Comparison of ENCODE assay signal across 7 cellular contexts in genomic region chr6:4776967-4777925, GRCh38. TPM values are rescaled to one million over a fixed set of nuclear protein-coding genes. Genes with fewer than 3 reads are reported as not detected.
DNase-seq lines count a peak whose midpoint lies in the region; ATAC-seq and TF ChIP-seq lines count a peak whose summit lies in the region.

No MANE protein-coding gene starts in this region.

- DNase-seq in GM10248 (ENCODE audit: extremely low spot score) (peak; percentile 37), HT-29 (ENCODE audit: low spot score) (peak; percentile 64), WTC11 (ENCODE audit: low spot score) (no peak), endodermal cell (peak; percentile 60), ureter (ENCODE audit: low spot score) (peak; percentile 45)
- DNase-seq in naive thymus-derived CD8-positive, alpha-beta T cell = peak in 7 of 10 donors; percentile 4 to 33 (median 26)

- H3K9me3 ChIP-seq in endodermal cell (ENCODE audit: control insufficient read depth, low read length) = peaks cover 12% of the 10 kb centered on the region

- no peak for ATAC-seq in WTC11
- ATAC-seq in naive thymus-derived CD8-positive, alpha-beta T cell = no peak
- ATAC-seq in GM19328 (IDR thresholded peaks at IDR 0.05; ENCODE audit: unreplicated experiment) = no peak

- no peaks in the 10 kb centered on the region for H3K4me1 ChIP-seq in endodermal cell (ENCODE audit: control insufficient read depth, insufficient read depth, low read length)

- H3K27me3 Mint-ChIP-seq in WTC11 (ENCODE audit: low read depth) = peaks cover 45% of the 10 kb centered on the region
- H3K27me3 Mint-ChIP-seq in endodermal cell (ENCODE audit: insufficient read depth) = peaks cover 34% of the 10 kb centered on the region
- H3K27me3 Mint-ChIP-seq in naive thymus-derived CD8-positive, alpha-beta T cell = no peaks in the 10 kb centered on the region

- H3K4me3 ChIP-seq in endodermal cell (ENCODE audit: low read length) = peak overlapping the region; percentile 83

- 4% methylated on average over 18 to 34 of the region's 38 CpGs for WGBS in endodermal cell (ENCODE audit: insufficient coverage in 1 of 2, insufficient read length in 1 of 2), 2 experiments

- peaks cover 12% of the 10 kb centered on the region for H3K36me3 Mint-ChIP-seq in WTC11
- H3K36me3 Mint-ChIP-seq in endodermal cell (ENCODE audit: low read depth) = peaks cover 5% of the 10 kb centered on the region
- H3K36me3 Mint-ChIP-seq in naive thymus-derived CD8-positive, alpha-beta T cell = no peaks in the 10 kb centered on the region

- H3K4me1 Mint-ChIP-seq in WTC11 = peaks cover 49% of the 10 kb centered on the region
- peaks cover 21% of the 10 kb centered on the region for H3K4me1 Mint-ChIP-seq in endodermal cell
- peaks cover 39 to 62% (median 59%) of the 10 kb centered on the region in 4 donors for H3K4me1 Mint-ChIP-seq in naive thymus-derived CD8-positive, alpha-beta T cell

- H3K4me3 Mint-ChIP-seq in WTC11 (peak overlapping the region; percentile 78), endodermal cell (peak overlapping the region; percentile 80)
- H3K4me3 Mint-ChIP-seq in naive thymus-derived CD8-positive, alpha-beta T cell = peak overlapping the region; percentile 70 to 93 (median 86)

- TF ChIP-seq CTCF in GM10248 (IDR thresholded peaks at IDR 0.05; ENCODE audit: control extremely low read depth, extremely low read depth, low read depth, missing control alignments) (no peak), WTC11 (IDR thresholded peaks at IDR 0.05) (no peak), endodermal cell (conservative IDR thresholded peaks at IDR 0.05) (no peak)

- POLR2A ChIA-PET in GM10248 (lab: Yijun Ruan, JAX) = interaction anchor here (0.6 to 1.1 kb wide), 6 partner anchors 10 to 844 kb away, joined by 3 to 4 read pairs (median 4); no protein-coding TSS in a partner anchor
- POLR2A ChIA-PET in WTC11 (lab: Charles Lee) = interaction anchor here (0.9 to 2.0 kb wide), 2 partner anchors 50 to 130 kb away, joined by 4 to 6 read pairs; no protein-coding TSS in a partner anchor
- POLR2A ChIA-PET in naive thymus-derived CD8-positive, alpha-beta T cell (lab: Charles Lee) = interaction anchor here (0.6 to 2.3 kb wide), 6 partner anchors 9 to 756 kb away, joined by 3 to 10 read pairs (median 4); a partner anchor contains a TSS

- no peaks in the 10 kb centered on the region for H3K36me3 ChIP-seq in endodermal cell (ENCODE audit: control insufficient read depth, insufficient read depth, low read length)

- no peaks in the 10 kb centered on the region for H3K27me3 ChIP-seq in endodermal cell (ENCODE audit: control insufficient read depth, insufficient read depth, low read length, poor library complexity, severe bottlenecking)

- peak overlapping the region; percentile 1 for H3K9ac ChIP-seq in endodermal cell (ENCODE audit: extremely low read depth, low read length, poor library complexity, severe bottlenecking)

- no peak overlapping the region for H3K27ac ChIP-seq in endodermal cell (ENCODE audit: low read depth, low read length)

- H3K9me3 Mint-ChIP-seq in WTC11 (peaks cover 10% of the 10 kb centered on the region), endodermal cell (peaks cover 8% of the 10 kb centered on the region)
- peaks cover 0 to 10% (median 0%) of the 10 kb centered on the region in 9 donors for H3K9me3 Mint-ChIP-seq in naive thymus-derived CD8-positive, alpha-beta T cell

- no peak overlapping the region for H3K27ac Mint-ChIP-seq in WTC11
- no peak overlapping the region for H3K27ac Mint-ChIP-seq in endodermal cell
- peak overlapping the region; percentile 27 to 90 (median 76) for H3K27ac Mint-ChIP-seq in naive thymus-derived CD8-positive, alpha-beta T cell

- CTCF ChIA-PET in GM10248 (lab: Yijun Ruan, JAX) = interaction anchor here (0.8 to 1.7 kb wide), 6 partner anchors 8 to 84 kb away, joined by 3 to 6 read pairs (median 4); no protein-coding TSS in a partner anchor
- CTCF ChIA-PET in WTC11 (lab: Charles Lee) = interaction anchor here (0.6 to 2.2 kb wide), 8 partner anchors 9 to 755 kb away, joined by 3 to 9 read pairs (median 4); no protein-coding TSS in a partner anchor

TF ChIP-seq in WTC11, 78 proteins besides CTCF, POLR2A, EP300 and RAD21:
- TF ChIP-seq NR2C2 (CRISPR knock-in tag; IDR thresholded peaks at IDR 0.05) (no peak), TEAD1 (CRISPR knock-in tag; IDR thresholded peaks at IDR 0.05) (no peak), TP53 (CRISPR knock-in tag; IDR thresholded peaks at IDR 0.05) (no peak), TCF7 (CRISPR knock-in tag; IDR thresholded peaks at IDR 0.05; ENCODE audit: low read depth) (no peak), ATF2 (CRISPR knock-in tag; IDR thresholded peaks at IDR 0.05; ENCODE audit: borderline replicate concordance, low read depth) (no peak), NFE2L1 (CRISPR knock-in tag; IDR thresholded peaks at IDR 0.05) (no peak), HMGA2 (CRISPR knock-in tag; IDR thresholded peaks at IDR 0.05) (no peak), RELA (CRISPR knock-in tag; IDR thresholded peaks at IDR 0.05; ENCODE audit: borderline replicate concordance) (no peak), PRDM15 (CRISPR knock-in tag; IDR thresholded peaks at IDR 0.05) (no peak), ZMAT4 (CRISPR knock-in tag; IDR thresholded peaks at IDR 0.05) (no peak)

RNA-seq across cellular contexts. Expression of gene CDYL, which starts 1.0 kb away (rescaled TPM):
- total RNA-seq in HT-29 (2014; rRNA removed; shearing (Covaris generic)) = 33.1 and 41.6 TPM in 2 replicates
- 83.2 to 92.0 TPM (median 89.3 TPM) in 3 replicates for total RNA-seq in WTC11 (2021)
- total RNA-seq in endodermal cell = 10 to 100 TPM; 55.1 to 58.2 TPM
- 36.5 TPM for polyA plus RNA-seq in endodermal cell (2013, experiment 1 of 2)
- 33.5 TPM for polyA plus RNA-seq in endodermal cell (2013, experiment 2 of 2)
- 10 to 100 TPM; 47.8 to 49.3 TPM for total RNA-seq in naive thymus-derived CD8-positive, alpha-beta T cell
- polyA plus RNA-seq in naive thymus-derived CD8-positive, alpha-beta T cell = 1 to 10 TPM; 5.6 to 6.1 (median 5.7) TPM
- 68.2 TPM for total RNA-seq in ureter

Comparison
In these comparisons a context has a peak if more than half of its experiments do, and no peak if none do; other contexts are left out.
1. H3K27ac Mint-ChIP-seq: peak in naive thymus-derived CD8-positive, alpha-beta T cell (10 of 10); none in WTC11 (single experiment) and endodermal cell (single experiment).
2. Peak in every context shown above with its lines, with median percentiles within 50 percentile points of each other: H3K4me3 Mint-ChIP-seq.